1 cellular context compared by ENCODE assay signal in genomic region chr13:46555722-46556121, GRCh38.
TF ChIP-seq lines count a peak whose summit lies in the region.

No MANE protein-coding gene starts in this region.

TF ChIP-seq in GM23338, 12 proteins besides CTCF, POLR2A, EP300 and RAD21 (continued from another document):
- TF ChIP-seq ZNF462 (CRISPR knock-in tag; IDR thresholded peaks at IDR 0.05) (no peak), ZNF331 (CRISPR knock-in tag; IDR thresholded peaks at IDR 0.05; ENCODE audit: low read depth) (no peak), STAT1 (IDR thresholded peaks at IDR 0.05; ENCODE audit: unreplicated experiment) (no peak), ETS1 (IDR thresholded peaks at IDR 0.05) (no peak), ZNF114 (CRISPR knock-in tag; IDR thresholded peaks at IDR 0.05) (no peak), NANOG (IDR thresholded peaks at IDR 0.05; ENCODE audit: borderline replicate concordance) (no peak), REST (IDR thresholded peaks at IDR 0.05; ENCODE audit: unreplicated experiment) (no peak)
TF ChIP-seq in GM23338: peak in this region for 0.
